In genomic region chr6:30645989-30646388, GRCh38 we compare ENCODE assay signal across 7 cellular contexts. TPM values are rescaled to one million over a fixed set of nuclear protein-coding genes. Genes with fewer than 3 reads are reported as not detected.
DNase-seq lines count a peak whose midpoint lies in the region; ATAC-seq, FAIRE-seq and TF ChIP-seq lines count a peak whose summit lies in the region.
"Had no signal": no experiment of that assay in that cellular context is flagged by ENCODE, and none has a peak within 500 bp of the region (broad histone marks: within the 10 kb centered on the region; RNA-seq: fewer than 3 reads in every experiment).

No MANE protein-coding gene starts in this region.

- H3K9ac ChIP-seq in Karpas-422 (ENCODE audit: low read length) = peak overlapping the region; percentile 50
- H3K9ac ChIP-seq in endothelial cell of umbilical vein (replicated peaks; ENCODE audit: extremely low read depth, insufficient read depth, low read length) = no peak overlapping the region

- CTCF ChIA-PET in A549 (lab: Yijun Ruan, JAX) (interaction anchor here (1.5 kb wide), 1 partner anchor 20 kb away, joined by 4 read pairs; the partner anchor contains the start of gene ATAT1), endothelial cell of umbilical vein (lab: Charles Lee) (no interaction called here)

- peaks cover 8% of the 10 kb centered on the region; the same call in 1 of the 2 replicates for H4K20me1 ChIP-seq in Karpas-422 (ENCODE audit: insufficient read depth, low read depth, low read length)
- H4K20me1 ChIP-seq in endothelial cell of umbilical vein (replicated peaks; ENCODE audit: control insufficient read depth, extremely low read depth, insufficient read depth, low read length) = no peaks in the 10 kb centered on the region

- no peak for ATAC-seq in A549
- no peak for ATAC-seq in GM21360 (IDR thresholded peaks at IDR 0.05; ENCODE audit: unreplicated experiment)

- peaks cover 54% of the 10 kb centered on the region for H3K79me2 ChIP-seq in Karpas-422 (ENCODE audit: low read length)
- peaks cover 20% of the 10 kb centered on the region for H3K79me2 ChIP-seq in endothelial cell of umbilical vein (ENCODE audit: control insufficient read depth, insufficient read depth, low read length)

- TF ChIP-seq CTCF in A549 (IDR thresholded peaks at IDR 0.05) (no peak), endothelial cell of umbilical vein (IDR thresholded peaks at IDR 0.05; ENCODE audit: extremely low read depth in 1 of 2, insufficient read depth in 1 of 2, low read depth in 1 of 2, low read length in 2 of 2) (no peak), GM10266 (IDR thresholded peaks at IDR 0.05; ENCODE audit: control insufficient read depth, insufficient read depth, low read depth, missing control alignments) (no peak)

- TF ChIP-seq RAD21 in A549 (conservative IDR thresholded peaks at IDR 0.05 in 1 of 2, IDR thresholded peaks at IDR 0.05 in 1 of 2) = no peak

- no peaks in the 10 kb centered on the region for H3K9me2 ChIP-seq in Karpas-422 (replicated peaks; ENCODE audit: insufficient read depth, low read length)

- POLR2A ChIA-PET in A549 (lab: Yijun Ruan, JAX) = no interaction called here
- POLR2A ChIA-PET in endothelial cell of umbilical vein (lab: Charles Lee) = no interaction called here

- no peak overlapping the region for H3K4me3 ChIP-seq in A549
- H3K4me3 ChIP-seq in Karpas-422 (ENCODE audit: low read length) = peak overlapping the region; percentile 85; the same call in 1 of the 2 replicates
- H3K4me3 ChIP-seq in endothelial cell of umbilical vein (replicated peaks in 1 of 3; ENCODE audit: insufficient read depth in 1 of 3, low read depth in 1 of 3, low read length in 3 of 3) = no peak overlapping the region

- no peaks in the 10 kb centered on the region for H3K9me3 ChIP-seq in A549
- no peaks in the 10 kb centered on the region for H3K9me3 ChIP-seq in Karpas-422 (ENCODE audit: low read length)
- no peaks in the 10 kb centered on the region for H3K9me3 ChIP-seq in endothelial cell of umbilical vein (replicated peaks; ENCODE audit: control insufficient read depth, insufficient read depth, low read length)

- BruUV-seq in endothelial cell of umbilical vein (replicated peaks; lab: Mats Ljungman, UMichigan) = no TSS peak

- H3K4me1 ChIP-seq in A549 = peaks cover 9% of the 10 kb centered on the region
- H3K4me1 ChIP-seq in Karpas-422 (ENCODE audit: low read length) = peaks cover 19% of the 10 kb centered on the region
- H3K4me1 ChIP-seq in endothelial cell of umbilical vein (ENCODE audit: control insufficient read depth, extremely low read depth, insufficient read depth, low read length) = peaks cover 8% of the 10 kb centered on the region

- 90% methylated on average over 1 of the region's 1 CpG for WGBS in A549 (ENCODE audit: missing lambda C conversion rate)

- dilution Hi-C loops in endothelial cell of umbilical vein (cut with MboI; ENCODE audit: extremely low pct_ligation_motif_present, low sequenced_read_pairs) = no loop called here

- H2AFZ ChIP-seq in Karpas-422 (ENCODE audit: low read length) (no peak overlapping the region), endothelial cell of umbilical vein (ENCODE audit: low read depth, low read length) (no peak overlapping the region)

- H3K36me3 ChIP-seq in Karpas-422 (ENCODE audit: insufficient read depth, low read length) (no peaks in the 10 kb centered on the region), endothelial cell of umbilical vein (ENCODE audit: control insufficient read depth in 2 of 2, extremely low read depth in 1 of 2, insufficient read depth in 2 of 2, low read length in 2 of 2) (peaks cover 2 to 9% of the 10 kb centered on the region in 2 experiments)

- intact Hi-C loops in endothelial cell of umbilical vein (cut with micrococcal nuclease) = loop anchor here (2.0 kb wide), 1 partner anchor 75 kb away; the partner anchor contains the start of gene TUBB

- no peak for DNase-seq in A549 (ENCODE audit: low read depth in 1 of 2, low spot score in 1 of 2)
- no peak for DNase-seq in Karpas-422
- no peak for DNase-seq in endothelial cell of umbilical vein (ENCODE audit: low read depth, low spot score)
- no peak for DNase-seq in GM10266 (ENCODE audit: extremely low spot score)
- no peak for DNase-seq in DMS79 treated with DMSO at 0.1 percent for 48 hours (lab: John Stamatoyannopoulos, UW)
- DNase-seq: activated CD8-positive, alpha-beta memory T cell treated with anti-CD3 and anti-CD28 coated beads, Interleukin-2, amount 50 U/mL, for 48 hours had no signal

- no peak overlapping the region for H3K27ac ChIP-seq in A549
- H3K27ac ChIP-seq in Karpas-422 (ENCODE audit: low read length) = no peak overlapping the region
- H3K27ac ChIP-seq in endothelial cell of umbilical vein (ENCODE audit: insufficient read depth, low read depth, low read length) = no peak overlapping the region

- H3K4me2 ChIP-seq in A549 (peak overlapping the region; percentile 71; the same call in 1 of the 3 replicates), Karpas-422 (ENCODE audit: low read depth, low read length, poor library complexity, severe bottlenecking) (peak overlapping the region; percentile 89), endothelial cell of umbilical vein (ENCODE audit: insufficient read depth, low read length) (peak overlapping the region; percentile 60)

- H3K27me3 ChIP-seq in Karpas-422 (ENCODE audit: low read length) = no peaks in the 10 kb centered on the region
- H3K27me3 ChIP-seq in endothelial cell of umbilical vein (ENCODE audit: control insufficient read depth in 2 of 2, insufficient read depth in 2 of 2, low read length in 2 of 2) = no peaks in the 10 kb centered on the region

- TF ChIP-seq EP300 in A549 (IDR thresholded peaks at IDR 0.05) = no peak

- TF ChIP-seq POLR2A in A549 (IDR thresholded peaks at IDR 0.05; ENCODE audit: low read length) (no peak), endothelial cell of umbilical vein (IDR thresholded peaks at IDR 0.05; ENCODE audit: low read depth, low read length) (no peak)

- no peaks in the 10 kb centered on the region for H3K9me1 ChIP-seq in endothelial cell of umbilical vein (replicated peaks; ENCODE audit: control insufficient read depth, extremely low read depth, insufficient read depth, low read length)

- FAIRE-seq in A549 (lab: Jason Lieb, UNC) = no peak
- FAIRE-seq in endothelial cell of umbilical vein (lab: Jason Lieb, UNC) = no peak

RNA-seq across cellular contexts. Expression of gene C6orf136, which starts 0.9 kb away (rescaled TPM):
- polyA plus RNA-seq in A549 (2011; rRNA removed) (7.5 and 9.2 TPM in 2 replicates), A549 (2017; fragmentation: RNase III; extraction: RNeasy Plus Mini Kit Qiagen cat#74134 plus additional on column Dnase treatment) (11.4 to 12.6 TPM (median 11.7 TPM) in 3 replicates), endothelial cell of umbilical vein (19.1 and 20.2 TPM in 2 replicates)
- polyA plus RNA-seq in A549 (2012; cell fraction: cytosol; rRNA removed) = 15.7 and 16.9 TPM in 2 replicates
- 30.3 and 36.4 TPM in 2 replicates for polyA plus RNA-seq in A549 (2012; cell fraction: nucleus; rRNA removed)
- 11.7 and 15.0 TPM in 2 replicates for polyA minus RNA-seq in A549 (2011; rRNA and poly(A)+ RNA removed)
- 5.6 and 10.0 TPM in 2 replicates for total RNA-seq in Karpas-422 (2014; rRNA removed; shearing (Covaris generic); ENCODE audit: low replicate concordance)
- total RNA-seq in endothelial cell of umbilical vein = 18.5 and 21.0 TPM in 2 replicates
- 12.3 and 13.2 TPM in 2 replicates for polyA plus RNA-seq in endothelial cell of umbilical vein (2011; cell fraction: cytosol; rRNA removed)
- 41.5 and 46.2 TPM in 2 replicates for polyA plus RNA-seq in endothelial cell of umbilical vein (2011; cell fraction: nucleus; rRNA removed)
- 11.7 and 11.9 TPM in 2 replicates for polyA plus RNA-seq in endothelial cell of umbilical vein (2012)
- 17.4 and 17.5 TPM in 2 replicates for polyA minus RNA-seq in endothelial cell of umbilical vein
- polyA minus RNA-seq in endothelial cell of umbilical vein (2011; cell fraction: cytosol; rRNA and poly(A)+ RNA removed) = 9.0 TPM
- polyA minus RNA-seq in endothelial cell of umbilical vein (2011; cell fraction: nucleus; rRNA and poly(A)+ RNA removed) = 8.1 and 11.1 TPM in 2 replicates

RNA-seq across cellular contexts. Expression of gene ATAT1, which starts 19.3 kb away (rescaled TPM):
- 7.4 and 9.3 TPM in 2 replicates for polyA plus RNA-seq in A549 (2011; rRNA removed)
- polyA plus RNA-seq in A549 (2012; cell fraction: cytosol; rRNA removed) = 8.0 and 9.3 TPM in 2 replicates
- 16.6 and 20.6 TPM in 2 replicates for polyA plus RNA-seq in A549 (2012; cell fraction: nucleus; rRNA removed)
- 8.6 to 9.3 TPM (median 8.6 TPM) in 3 replicates for polyA plus RNA-seq in A549 (2017; fragmentation: RNase III; extraction: RNeasy Plus Mini Kit Qiagen cat#74134 plus additional on column Dnase treatment)
- 5.5 and 10.0 TPM in 2 replicates for polyA minus RNA-seq in A549 (2011; rRNA and poly(A)+ RNA removed)
- total RNA-seq in Karpas-422 (2014; rRNA removed; shearing (Covaris generic); ENCODE audit: low replicate concordance) = 9.6 and 10.3 TPM in 2 replicates
- 18.4 and 20.2 TPM in 2 replicates for total RNA-seq in endothelial cell of umbilical vein
- polyA plus RNA-seq in endothelial cell of umbilical vein = 17.4 and 19.4 TPM in 2 replicates
- 11.8 and 15.1 TPM in 2 replicates for polyA plus RNA-seq in endothelial cell of umbilical vein (2011; cell fraction: cytosol; rRNA removed)
- polyA plus RNA-seq in endothelial cell of umbilical vein (2011; cell fraction: nucleus; rRNA removed) = 85.2 and 95.7 TPM in 2 replicates
- 18.1 and 18.3 TPM in 2 replicates for polyA plus RNA-seq in endothelial cell of umbilical vein (2012)
- polyA minus RNA-seq in endothelial cell of umbilical vein = 13.5 and 23.0 TPM in 2 replicates
- not detected for polyA minus RNA-seq in endothelial cell of umbilical vein (2011; cell fraction: cytosol; rRNA and poly(A)+ RNA removed)
- 23.2 and 23.4 TPM in 2 replicates for polyA minus RNA-seq in endothelial cell of umbilical vein (2011; cell fraction: nucleus; rRNA and poly(A)+ RNA removed)

RNA-seq across cellular contexts. Expression of gene DHX16, which starts 26.8 kb away (rescaled TPM):
- polyA plus RNA-seq in A549 (2011; rRNA removed) (31.3 and 31.6 TPM in 2 replicates), A549 (2017; fragmentation: RNase III; extraction: RNeasy Plus Mini Kit Qiagen cat#74134 plus additional on column Dnase treatment) (27.7 to 31.6 TPM (median 30.3 TPM) in 3 replicates), endothelial cell of umbilical vein (62.3 and 66.5 TPM in 2 replicates)
- 37.0 and 37.5 TPM in 2 replicates for polyA plus RNA-seq in A549 (2012; cell fraction: cytosol; rRNA removed)
- polyA plus RNA-seq in A549 (2012; cell fraction: nucleus; rRNA removed) = 79.7 and 94.4 TPM in 2 replicates
- polyA minus RNA-seq in A549 (2011; rRNA and poly(A)+ RNA removed) = 39.6 and 40.0 TPM in 2 replicates
- total RNA-seq in Karpas-422 (2014; rRNA removed; shearing (Covaris generic); ENCODE audit: low replicate concordance) = 26.5 and 36.1 TPM in 2 replicates
- 36.3 and 38.2 TPM in 2 replicates for total RNA-seq in endothelial cell of umbilical vein
- polyA plus RNA-seq in endothelial cell of umbilical vein (2011; cell fraction: cytosol; rRNA removed) = 42.2 and 43.9 TPM in 2 replicates
- polyA plus RNA-seq in endothelial cell of umbilical vein (2011; cell fraction: nucleus; rRNA removed) = 141 and 146 TPM in 2 replicates
- 30.0 and 30.6 TPM in 2 replicates for polyA plus RNA-seq in endothelial cell of umbilical vein (2012)
- 61.9 and 63.5 TPM in 2 replicates for polyA minus RNA-seq in endothelial cell of umbilical vein
- polyA minus RNA-seq in endothelial cell of umbilical vein (2011; cell fraction: cytosol; rRNA and poly(A)+ RNA removed) = 24.9 TPM
- polyA minus RNA-seq in endothelial cell of umbilical vein (2011; cell fraction: nucleus; rRNA and poly(A)+ RNA removed) = 24.0 and 31.7 TPM in 2 replicates

RNA-seq across cellular contexts. Expression of gene MRPS18B, which starts 28.3 kb away (rescaled TPM):
- polyA plus RNA-seq in A549 (2011; rRNA removed) (91.1 and 97.3 TPM in 2 replicates), A549 (2017; fragmentation: RNase III; extraction: RNeasy Plus Mini Kit Qiagen cat#74134 plus additional on column Dnase treatment) (83.6 to 104 TPM (median 85.3 TPM) in 3 replicates), endothelial cell of umbilical vein (47.3 and 49.1 TPM in 2 replicates)
- 82.9 and 109 TPM in 2 replicates for polyA plus RNA-seq in A549 (2012; cell fraction: cytosol; rRNA removed)
- polyA plus RNA-seq in A549 (2012; cell fraction: nucleus; rRNA removed) = 43.7 and 51.4 TPM in 2 replicates
- 73.2 and 79.0 TPM in 2 replicates for polyA minus RNA-seq in A549 (2011; rRNA and poly(A)+ RNA removed)
- total RNA-seq in Karpas-422 (2014; rRNA removed; shearing (Covaris generic); ENCODE audit: low replicate concordance) = 59.2 and 119 TPM in 2 replicates
- total RNA-seq in endothelial cell of umbilical vein = 32.6 and 33.7 TPM in 2 replicates
- 53.2 and 55.1 TPM in 2 replicates for polyA plus RNA-seq in endothelial cell of umbilical vein (2011; cell fraction: cytosol; rRNA removed)
- 15.2 and 17.5 TPM in 2 replicates for polyA plus RNA-seq in endothelial cell of umbilical vein (2011; cell fraction: nucleus; rRNA removed)
- polyA plus RNA-seq in endothelial cell of umbilical vein (2012) = 28.9 and 34.9 TPM in 2 replicates
- polyA minus RNA-seq in endothelial cell of umbilical vein = 44.6 and 46.7 TPM in 2 replicates
- 95.8 TPM for polyA minus RNA-seq in endothelial cell of umbilical vein (2011; cell fraction: cytosol; rRNA and poly(A)+ RNA removed)
- polyA minus RNA-seq in endothelial cell of umbilical vein (2011; cell fraction: nucleus; rRNA and poly(A)+ RNA removed) = 8.5 and 16.6 TPM in 2 replicates

RNA-seq across cellular contexts. Expression of gene PPP1R10, which starts 28.9 kb away (rescaled TPM):
- polyA plus RNA-seq in A549 (2011; rRNA removed) = 33.3 and 37.6 TPM in 2 replicates
- polyA plus RNA-seq in A549 (2012; cell fraction: cytosol; rRNA removed) = 15.1 and 17.9 TPM in 2 replicates
- polyA plus RNA-seq in A549 (2012; cell fraction: nucleus; rRNA removed) = 44.4 and 44.5 TPM in 2 replicates
- 25.2 to 28.4 TPM (median 26.4 TPM) in 3 replicates for polyA plus RNA-seq in A549 (2017; fragmentation: RNase III; extraction: RNeasy Plus Mini Kit Qiagen cat#74134 plus additional on column Dnase treatment)
- 58.0 and 128 TPM in 2 replicates for polyA minus RNA-seq in A549 (2011; rRNA and poly(A)+ RNA removed)
- 64.3 and 170 TPM in 2 replicates for total RNA-seq in Karpas-422 (2014; rRNA removed; shearing (Covaris generic); ENCODE audit: low replicate concordance)
- 75.1 and 88.3 TPM in 2 replicates for total RNA-seq in endothelial cell of umbilical vein
- polyA plus RNA-seq in endothelial cell of umbilical vein = 19.2 and 20.3 TPM in 2 replicates
- polyA plus RNA-seq in endothelial cell of umbilical vein (2011; cell fraction: cytosol; rRNA removed) = 14.5 and 15.8 TPM in 2 replicates
- polyA plus RNA-seq in endothelial cell of umbilical vein (2011; cell fraction: nucleus; rRNA removed) = 75.7 and 89.5 TPM in 2 replicates
- 34.0 and 45.9 TPM in 2 replicates for polyA plus RNA-seq in endothelial cell of umbilical vein (2012)
- 142 and 159 TPM in 2 replicates for polyA minus RNA-seq in endothelial cell of umbilical vein
- polyA minus RNA-seq in endothelial cell of umbilical vein (2011; cell fraction: cytosol; rRNA and poly(A)+ RNA removed) = 27.1 TPM
- polyA minus RNA-seq in endothelial cell of umbilical vein (2011; cell fraction: nucleus; rRNA and poly(A)+ RNA removed) = 244 and 248 TPM in 2 replicates
